Comparison of ENCODE assay signal across 15 cellular contexts in genomic region chr9:5650356-5651105, GRCh38.
"Had no signal": no experiment of that assay in that cellular context is flagged by ENCODE, and none has a peak within 500 bp of the region (broad histone marks: within the 10 kb centered on the region; RNA-seq: fewer than 3 reads in every experiment).

No MANE protein-coding gene starts in this region.

- H3K27me3 ChIP-seq: ascending aorta, dorsolateral prefrontal cortex, neutrophil, tibial artery, vagina had no signal

- H3K36me3 ChIP-seq: ascending aorta, neutrophil, tibial artery, vagina had no signal

- H3K27me3 Mint-ChIP-seq: activated CD4-positive, alpha-beta T cell treated with anti-CD3 and anti-CD28 coated beads, Interleukin-2, amount 10 ng/mL, durations not matched to agents 7 days and 5 days; naive thymus-derived CD4-positive, alpha-beta T cell; stimulated activated naive B cell treated with anti-CD40 and anti-IgM and Interleukin-4, amounts not matched to agents 10 μg/mL and 1 μg/mL and 100 μg/mL, for 72 hours had no signal

- H3K4me3 Mint-ChIP-seq: activated CD4-positive, alpha-beta T cell treated with anti-CD3 and anti-CD28 coated beads, Interleukin-2, amount 10 ng/mL, durations not matched to agents 7 days and 5 days; activated T-helper 1 cell treated with anti-CD3 and anti-CD28 coated beads, Interleukin-12 subunit alpha, Interleukin-12 subunit beta, Interleukin-2, Interleukin-4 antibody, amounts not matched to agents 30 ng/mL and 10 ng/mL and 1 ng/mL, durations not matched to agents 14 hours and 24 hours and 36 hours; stimulated activated naive B cell treated with anti-CD40 and anti-IgM and Interleukin-4, amounts not matched to agents 10 μg/mL and 1 μg/mL and 100 μg/mL, for 72 hours had no signal

- H3K27ac ChIP-seq: ascending aorta, dorsolateral prefrontal cortex, neutrophil, tibial artery, vagina had no signal

- DNase-seq: activated CD4-positive, alpha-beta T cell treated with anti-CD3 and anti-CD28 coated beads, Interleukin-2, amount 10 ng/mL, durations not matched to agents 7 days and 5 days; activated CD4-positive, CD25-positive, alpha-beta regulatory T cell; activated naive CD4-positive, alpha-beta T cell treated with Interleukin-2 at 50 U/mL for 16 hours; dorsolateral prefrontal cortex; left colon; mammary epithelial cell; naive thymus-derived CD4-positive, alpha-beta T cell; stimulated activated CD4-positive, alpha-beta T cell treated with anti-CD3 and anti-CD28 coated beads, Interleukin-4, amount 100 ng/mL, for 1 hour; stimulated activated naive B cell treated with anti-CD40 and anti-IgM and Interleukin-4, amounts not matched to agents 10 μg/mL and 1 μg/mL and 100 μg/mL, for 72 hours; tibial artery had no signal

- FAIRE-seq: TTC549 had no signal

- ATAC-seq: left colon; naive thymus-derived CD4-positive, alpha-beta T cell; stimulated activated naive B cell treated with anti-CD40 and anti-IgM and Interleukin-4, amounts not matched to agents 10 μg/mL and 1 μg/mL and 100 μg/mL, for 72 hours had no signal

- H3K27ac Mint-ChIP-seq: activated CD4-positive, alpha-beta T cell treated with anti-CD3 and anti-CD28 coated beads, Interleukin-2, amount 10 ng/mL, durations not matched to agents 7 days and 5 days; activated T-helper 1 cell treated with anti-CD3 and anti-CD28 coated beads, Interleukin-12 subunit alpha, Interleukin-12 subunit beta, Interleukin-2, Interleukin-4 antibody, amounts not matched to agents 30 ng/mL and 10 ng/mL and 1 ng/mL, durations not matched to agents 14 hours and 24 hours and 36 hours had no signal

- H3K4me3 ChIP-seq: ascending aorta, dorsolateral prefrontal cortex, tibial artery, vagina had no signal

- H3K4me1 ChIP-seq: ascending aorta, vagina had no signal
